1 cellular context compared by ENCODE assay signal in the genomic region with DNA sequence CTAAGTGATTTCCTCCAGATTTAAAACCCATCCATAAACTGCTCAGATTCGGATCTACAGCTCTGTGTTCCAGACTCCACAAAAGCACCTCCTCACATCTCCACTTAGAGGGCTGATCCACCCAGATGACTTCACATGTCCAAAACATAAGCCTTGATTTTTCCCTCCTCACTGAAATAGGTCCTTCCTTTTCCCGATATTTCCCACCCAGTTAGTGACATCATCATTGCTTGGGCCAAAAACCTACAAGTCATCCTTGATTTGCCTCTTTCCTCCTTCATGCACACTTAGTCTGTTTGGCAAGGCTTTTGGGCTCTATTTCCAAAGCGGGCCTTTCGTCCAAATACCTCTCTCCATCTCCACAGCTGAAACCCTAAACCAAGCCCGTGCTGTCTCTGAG.
TF ChIP-seq lines count a peak whose summit lies in the region.

No MANE protein-coding gene starts in this region.

TF ChIP-seq in HepG2, 621 proteins besides CTCF, POLR2A, EP300 and RAD21:
- TF ChIP-seq E2F2 (CRISPR knock-in tag; IDR thresholded peaks at IDR 0.05; ENCODE audit: borderline replicate concordance) (no peak), AKAP8 (CRISPR knock-in tag; IDR thresholded peaks at IDR 0.05) (no peak), ZNF160 (CRISPR knock-in tag; IDR thresholded peaks at IDR 0.05) (no peak), PCBP2 (optimal IDR thresholded peaks at IDR 0.05; ENCODE audit: low read depth, low read length, poor library complexity, severe bottlenecking) (no peak), CREB1 (IDR thresholded peaks at IDR 0.05) (peak; percentile 38; the same call in 1 of the 2 replicates), CREB1 (CRISPR knock-in tag; IDR thresholded peaks at IDR 0.05) (no peak), SNAI1 (CRISPR knock-in tag; IDR thresholded peaks at IDR 0.05; ENCODE audit: borderline replicate concordance) (no peak), ATF7 (IDR thresholded peaks at IDR 0.05) (peak; percentile 81), ATF7 (CRISPR knock-in tag; IDR thresholded peaks at IDR 0.05) (no peak)
